1 cellular context compared by ENCODE assay signal in the genomic region with DNA sequence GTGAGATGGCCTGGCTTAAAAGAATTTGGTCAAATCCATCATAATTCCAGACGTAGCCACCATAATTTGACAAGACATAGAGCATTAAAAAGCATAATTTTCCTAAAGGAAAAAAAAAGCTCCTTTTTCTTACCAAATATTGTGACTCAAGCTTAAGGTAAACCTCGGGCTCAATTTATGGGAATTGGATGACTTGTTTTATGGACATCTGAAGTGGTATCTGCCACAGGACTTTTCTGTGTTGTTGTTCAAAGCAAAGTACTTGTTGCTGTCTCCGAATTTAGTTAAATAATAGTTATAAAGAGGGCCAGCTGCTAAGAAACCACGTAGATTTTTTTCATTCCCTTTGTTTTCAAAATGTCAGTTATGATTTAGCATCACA.
TF ChIP-seq lines count a peak whose summit lies in the region.

No MANE protein-coding gene starts in this region.

TF ChIP-seq in H1, 55 proteins besides CTCF, POLR2A, EP300 and RAD21:
- TF ChIP-seq ZNF274 (IDR thresholded peaks at IDR 0.05; ENCODE audit: borderline replicate concordance, extremely low read depth, low read length) = no peak
